ENCODE assay signal across 12 cellular contexts in the genomic region with DNA sequence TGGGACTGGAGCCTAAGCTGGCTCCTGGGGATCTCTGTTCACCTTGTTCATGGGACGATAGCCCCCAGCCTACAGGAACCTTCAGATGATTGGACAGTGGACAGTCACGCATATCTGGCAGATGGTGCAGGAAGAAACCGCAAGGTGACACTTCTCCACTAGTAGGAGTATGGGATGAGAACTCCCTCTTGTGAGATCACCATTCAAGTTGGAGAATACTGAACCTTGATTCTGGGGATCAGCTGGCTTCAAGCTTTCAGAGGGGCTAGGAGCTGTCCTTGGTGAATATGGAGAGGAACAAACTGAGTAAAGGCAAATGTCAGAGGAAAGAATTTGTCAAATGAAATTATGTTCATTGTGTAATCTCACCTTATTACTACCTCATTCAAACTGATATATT.
DNase-seq lines count a peak whose midpoint lies in the region; ATAC-seq and TF ChIP-seq lines count a peak whose summit lies in the region.
"Had no signal": no experiment of that assay in that cellular context is flagged by ENCODE, and none has a peak within 500 bp of the region (broad histone marks: within the 10 kb centered on the region; RNA-seq: fewer than 3 reads in every experiment).

No MANE protein-coding gene starts in this region.

- TF ChIP-seq CTCF in GM23338 (conservative IDR thresholded peaks at IDR 0.05; ENCODE audit: low read depth in 2 of 2): peak; percentile 22 to 24; a peak in 3 of 4 replicates

- H3K27me3 Mint-ChIP-seq in CD8-positive, alpha-beta memory T cell: no peaks in the 10 kb centered on the region
- no peaks in the 10 kb centered on the region for H3K27me3 Mint-ChIP-seq in GM23338 (ENCODE audit: insufficient read depth, low read depth, poor library complexity)

- H3F3A ChIP-seq in GM23338 (replicated peaks; ENCODE audit: low read depth): no peaks in the 10 kb centered on the region

- H3K9me3 Mint-ChIP-seq in CD8-positive, alpha-beta memory T cell: no peaks in the 10 kb centered on the region
- H3K9me3 Mint-ChIP-seq in GM23338: no peaks in the 10 kb centered on the region

- no peak overlapping the region for H3K4me2 ChIP-seq in GM23338

- H3K4me1 ChIP-seq in CD8-positive, alpha-beta memory T cell (ENCODE audit: insufficient read depth, low read length): peaks cover 23% of the 10 kb centered on the region
- no peaks in the 10 kb centered on the region for H3K4me1 ChIP-seq in GM23338 (ENCODE audit: insufficient read depth)
- H3K4me1 ChIP-seq: thyroid gland had no signal

- CTCF ChIA-PET in CD8-positive, alpha-beta memory T cell (lab: Charles Lee): no interaction called here

- no peak for DNase-seq in CD8-positive, alpha-beta memory T cell
- DNase-seq in GM23338 (ENCODE audit: low spot score) (peak; percentile 33), SW480 (ENCODE audit: low spot score) (peak; percentile 11), iPS-NIHi11 (ENCODE audit: low spot score) (peak; percentile 17), GM03348 (ENCODE audit: low spot score) (no peak)
- no peak for DNase-seq in stimulated activated CD4-positive, alpha-beta T cell treated with anti-CD3 and anti-CD28 coated beads, Interleukin-4, amount 100 ng/mL, for 24 hours
- DNase-seq: foreskin melanocyte; HCEC 1CT; NCI-H1048; NK-92 treated with Interleukin-12 subunit alpha and Interleukin-12 subunit beta, amount 100 ng/mL, for 24 hours; thyroid gland had no signal

- H3K36me3 ChIP-seq in CD8-positive, alpha-beta memory T cell (ENCODE audit: insufficient read depth, low read length): no peaks in the 10 kb centered on the region
- H3K36me3 ChIP-seq in GM23338 (ENCODE audit: insufficient read depth): no peaks in the 10 kb centered on the region
- H3K36me3 ChIP-seq: thyroid gland had no signal

- POLR2A ChIA-PET in CD8-positive, alpha-beta memory T cell (lab: Charles Lee): no interaction called here

- no peak overlapping the region for H2AFZ ChIP-seq in GM23338

- no peaks in the 10 kb centered on the region for H4K20me1 ChIP-seq in GM23338 (replicated peaks; ENCODE audit: insufficient read depth)

- ATAC-seq in GM23338: peak; percentile 61
- no peak for ATAC-seq in HG02571 (IDR thresholded peaks at IDR 0.05; ENCODE audit: unreplicated experiment)

- H3K27ac Mint-ChIP-seq in CD8-positive, alpha-beta memory T cell: peak overlapping the region in 5 of 8 donors; percentile 4 to 78 (median 17)
- H3K27ac Mint-ChIP-seq in GM23338: no peak overlapping the region

- no peak overlapping the region for H3K27ac ChIP-seq in CD8-positive, alpha-beta memory T cell (ENCODE audit: low read depth, low read length)
- H3K27ac ChIP-seq in GM23338 (ENCODE audit: low read depth): no peak overlapping the region
- H3K27ac ChIP-seq: thyroid gland had no signal

- no peaks in the 10 kb centered on the region for H3K79me2 ChIP-seq in GM23338 (replicated peaks; ENCODE audit: insufficient read depth)

- no peaks in the 10 kb centered on the region for H3K9me3 ChIP-seq in CD8-positive, alpha-beta memory T cell (ENCODE audit: low read length)
- H3K9me3 ChIP-seq: thyroid gland had no signal

- H3K36me3 Mint-ChIP-seq in CD8-positive, alpha-beta memory T cell: peaks cover 2 to 8% (median 6%) of the 10 kb centered on the region in 3 donors
- H3K36me3 Mint-ChIP-seq in GM23338 (ENCODE audit: low read depth): no peaks in the 10 kb centered on the region

- H3K9me2 ChIP-seq in GM23338 (ENCODE audit: insufficient read depth): no peaks in the 10 kb centered on the region

- H3K27me3 ChIP-seq in CD8-positive, alpha-beta memory T cell (ENCODE audit: insufficient read depth, low read length, poor library complexity, severe bottlenecking): no peaks in the 10 kb centered on the region
- H3K27me3 ChIP-seq in GM23338 (ENCODE audit: insufficient read depth): no peaks in the 10 kb centered on the region
- H3K27me3 ChIP-seq: thyroid gland had no signal

- H3K4me3 ChIP-seq in CD8-positive, alpha-beta memory T cell (ENCODE audit: low read length): no peak overlapping the region
- no peak overlapping the region for H3K4me3 ChIP-seq in GM23338
- H3K4me3 ChIP-seq: thyroid gland had no signal

- peak overlapping the region in 4 of 7 donors; percentile 27 to 55 (median 38) for H3K4me3 Mint-ChIP-seq in CD8-positive, alpha-beta memory T cell
- H3K4me3 Mint-ChIP-seq in GM23338: no peak overlapping the region

- peaks cover 25 to 39% (median 32%) of the 10 kb centered on the region in 3 donors for H3K4me1 Mint-ChIP-seq in CD8-positive, alpha-beta memory T cell
- peaks cover 7% of the 10 kb centered on the region; the same call in 2 of the 3 replicates for H3K4me1 Mint-ChIP-seq in GM23338

TF ChIP-seq in GM23338, 12 proteins besides CTCF, POLR2A, EP300 and RAD21 (continues in another document):
- TF ChIP-seq CREB1 (CRISPR knock-in tag; IDR thresholded peaks at IDR 0.05; ENCODE audit: low read depth): no peak
- TF ChIP-seq, protein P1, sequence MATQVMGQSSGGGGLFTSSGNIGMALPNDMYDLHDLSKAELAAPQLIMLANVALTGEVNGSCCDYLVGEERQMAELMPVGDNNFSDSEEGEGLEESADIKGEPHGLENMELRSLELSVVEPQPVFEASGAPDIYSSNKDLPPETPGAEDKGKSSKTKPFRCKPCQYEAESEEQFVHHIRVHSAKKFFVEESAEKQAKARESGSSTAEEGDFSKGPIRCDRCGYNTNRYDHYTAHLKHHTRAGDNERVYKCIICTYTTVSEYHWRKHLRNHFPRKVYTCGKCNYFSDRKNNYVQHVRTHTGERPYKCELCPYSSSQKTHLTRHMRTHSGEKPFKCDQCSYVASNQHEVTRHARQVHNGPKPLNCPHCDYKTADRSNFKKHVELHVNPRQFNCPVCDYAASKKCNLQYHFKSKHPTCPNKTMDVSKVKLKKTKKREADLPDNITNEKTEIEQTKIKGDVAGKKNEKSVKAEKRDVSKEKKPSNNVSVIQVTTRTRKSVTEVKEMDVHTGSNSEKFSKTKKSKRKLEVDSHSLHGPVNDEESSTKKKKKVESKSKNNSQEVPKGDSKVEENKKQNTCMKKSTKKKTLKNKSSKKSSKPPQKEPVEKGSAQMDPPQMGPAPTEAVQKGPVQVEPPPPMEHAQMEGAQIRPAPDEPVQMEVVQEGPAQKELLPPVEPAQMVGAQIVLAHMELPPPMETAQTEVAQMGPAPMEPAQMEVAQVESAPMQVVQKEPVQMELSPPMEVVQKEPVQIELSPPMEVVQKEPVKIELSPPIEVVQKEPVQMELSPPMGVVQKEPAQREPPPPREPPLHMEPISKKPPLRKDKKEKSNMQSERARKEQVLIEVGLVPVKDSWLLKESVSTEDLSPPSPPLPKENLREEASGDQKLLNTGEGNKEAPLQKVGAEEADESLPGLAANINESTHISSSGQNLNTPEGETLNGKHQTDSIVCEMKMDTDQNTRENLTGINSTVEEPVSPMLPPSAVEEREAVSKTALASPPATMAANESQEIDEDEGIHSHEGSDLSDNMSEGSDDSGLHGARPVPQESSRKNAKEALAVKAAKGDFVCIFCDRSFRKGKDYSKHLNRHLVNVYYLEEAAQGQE (IDR thresholded peaks at IDR 0.05; ENCODE audit: unreplicated experiment): peak; percentile 47

Comparison
In these comparisons a context has a peak if more than half of its experiments do, and no peak if none do; other contexts are left out.
1. DNase-seq: peak in GM23338 (single experiment), SW480 (single experiment) and iPS-NIHi11 (single experiment); none in CD8-positive, alpha-beta memory T cell (0 of 5), GM03348 (single experiment) and stimulated activated CD4-positive, alpha-beta T cell treated with anti-CD3 and anti-CD28 coated beads, Interleukin-4, amount 100 ng/mL, for 24 hours (single experiment).